Comparison of ENCODE assay signal across 14 cellular contexts in genomic region chr22:37329239-37330140, GRCh38. TPM values are rescaled to one million over a fixed set of nuclear protein-coding genes. Genes with fewer than 3 reads are reported as not detected.
DNase-seq lines count a peak whose midpoint lies in the region; TF ChIP-seq lines count a peak whose summit lies in the region.
"Had no signal": no experiment of that assay in that cellular context is flagged by ENCODE, and none has a peak within 500 bp of the region (broad histone marks: within the 10 kb centered on the region; RNA-seq: fewer than 3 reads in every experiment).

No MANE protein-coding gene starts in this region.

- BruUV-seq in PC-9 (replicated peaks; lab: Mats Ljungman, UMichigan) = TSS peak; percentile 71

- CTCF ChIA-PET in PC-9 (lab: Charles Lee) = interaction anchor here (0.6 kb wide), 1 partner anchor 207 kb away, joined by 3 read pairs; no protein-coding TSS in a partner anchor

- peaks cover 60% of the 10 kb centered on the region for H3F3A ChIP-seq in PC-9 (ENCODE audit: insufficient read depth, low read depth)

- peak overlapping the region; percentile 60 for H3K27ac Mint-ChIP-seq in progenitor cell of endocrine pancreas

- in situ Hi-C loops in GM13977 (cut with MboI; ENCODE audit: low pct_unique_long_range_greater_than_20kb, low sequenced_read_pairs, unreplicated experiment) = no loop called here

- no peaks in the 10 kb centered on the region for H4K20me1 ChIP-seq in PC-9 (ENCODE audit: insufficient read depth)

- no peak overlapping the region for H2AFZ ChIP-seq in PC-9

- intact Hi-C loops in PC-9 (cut with micrococcal nuclease; ENCODE audit: unreplicated experiment) = loop anchor here (2.0 kb wide), 1 partner anchor 25 kb away; no protein-coding TSS in a partner anchor

- H3K4me3 Mint-ChIP-seq in progenitor cell of endocrine pancreas (ENCODE audit: low read depth) = no peak overlapping the region
- H3K4me3 Mint-ChIP-seq: CD4-positive, alpha-beta memory T cell had no signal

- peaks cover 21% of the 10 kb centered on the region for H3K4me1 Mint-ChIP-seq in progenitor cell of endocrine pancreas (ENCODE audit: low read depth)

- H3K4me1 ChIP-seq in PC-9 (replicated peaks; ENCODE audit: insufficient read depth) = peaks cover 83% of the 10 kb centered on the region

- peak overlapping the region; percentile 73 for H3K4me2 ChIP-seq in PC-9

- H3K27me3 ChIP-seq in PC-9 (ENCODE audit: insufficient read depth, low read depth) = no peaks in the 10 kb centered on the region

- peaks cover 23% of the 10 kb centered on the region for H3K27me3 Mint-ChIP-seq in progenitor cell of endocrine pancreas

- H3K4me3 ChIP-seq in PC-9 (peak overlapping the region; percentile 19; the same call in 1 of the 2 replicates), epithelial cell of esophagus (ENCODE audit: low read length) (no peak overlapping the region)
- H3K4me3 ChIP-seq: coronary artery, esophagus squamous epithelium, lung, sigmoid colon had no signal

- H3K9me3 Mint-ChIP-seq in progenitor cell of endocrine pancreas (ENCODE audit: low read depth) = no peaks in the 10 kb centered on the region

- POLR2A ChIA-PET in PC-9 (lab: Charles Lee; ENCODE audit: unreplicated experiment) = interaction anchor here (0.7 kb wide), 1 partner anchor 478 kb away, joined by 3 read pairs; the partner anchor contains the start of gene GCAT

- H3K9me3 ChIP-seq in PC-9 (ENCODE audit: insufficient read depth, low read depth) = no peaks in the 10 kb centered on the region
- H3K9me3 ChIP-seq: esophagus squamous epithelium, sigmoid colon had no signal

- H3K9me2 ChIP-seq in PC-9 (ENCODE audit: insufficient read depth) = no peaks in the 10 kb centered on the region

- H3K27ac ChIP-seq in PC-9 = peak overlapping the region; percentile 99
- H3K27ac ChIP-seq: coronary artery, esophagus squamous epithelium, sigmoid colon had no signal

- TF ChIP-seq CTCF in PC-9 (conservative IDR thresholded peaks at IDR 0.05) = no peak; the same call in 1 of the 2 replicates
- no peak for TF ChIP-seq CTCF in epithelial cell of esophagus (IDR thresholded peaks at IDR 0.05; ENCODE audit: insufficient read depth, low read depth, low read length, missing control alignments)
- no peak for TF ChIP-seq CTCF in progenitor cell of endocrine pancreas (IDR thresholded peaks at IDR 0.05; ENCODE audit: unreplicated experiment)
- no peak for TF ChIP-seq CTCF in GM13977 (IDR thresholded peaks at IDR 0.05; ENCODE audit: extremely low read depth, insufficient read depth, missing control alignments)

- H3K36me3 ChIP-seq in PC-9 (ENCODE audit: low read depth) = no peaks in the 10 kb centered on the region
- H3K36me3 ChIP-seq: esophagus squamous epithelium, sigmoid colon had no signal

- no peaks in the 10 kb centered on the region for H3K79me2 ChIP-seq in PC-9 (ENCODE audit: low read depth)

- H3K36me3 Mint-ChIP-seq in progenitor cell of endocrine pancreas (ENCODE audit: insufficient read depth) = no peaks in the 10 kb centered on the region
- H3K36me3 Mint-ChIP-seq: CD4-positive, alpha-beta memory T cell had no signal

- DNase-seq in EH (ENCODE audit: low read depth) = peak; percentile 76
- DNase-seq in PC-9 = peak; percentile 48 to 84
- peak; percentile 81 for DNase-seq in epithelial cell of esophagus (ENCODE audit: low read depth)
- no peak for DNase-seq in progenitor cell of endocrine pancreas (ENCODE audit: low spot score, unreplicated experiment)
- DNase-seq in DMS153 treated with DMSO at 0.1 percent for 48 hours (lab: John Stamatoyannopoulos, UW; ENCODE audit: unreplicated experiment) = no peak
- DNase-seq in GM13977 (ENCODE audit: low spot score) = no peak
- no peak for DNase-seq in NCI-H2081 (lab: John Stamatoyannopoulos, UW)
- no peak for DNase-seq in germinal center (ENCODE audit: low spot score)
- DNase-seq: esophagus squamous epithelium, sigmoid colon had no signal

RNA-seq across cellular contexts. Expression of gene CYTH4, which starts 47.2 kb away (rescaled TPM):
- total RNA-seq in PC-9 (2021) = not detected in 2 replicates
- total RNA-seq in progenitor cell of endocrine pancreas = not detected in 2 replicates
- total RNA-seq: HepG2 had no signal

Comparison
In these comparisons a context has a peak if more than half of its experiments do, and no peak if none do; other contexts are left out.
1. DNase-seq: peak in EH (single experiment), PC-9 (2 of 2) and epithelial cell of esophagus (single experiment); none in progenitor cell of endocrine pancreas (single experiment), DMS153 treated with DMSO at 0.1 percent for 48 hours (single experiment), GM13977 (single experiment), NCI-H2081 (0 of 2) and germinal center (single experiment).